ENCODE assay signal across 8 cellular contexts in the genomic region with DNA sequence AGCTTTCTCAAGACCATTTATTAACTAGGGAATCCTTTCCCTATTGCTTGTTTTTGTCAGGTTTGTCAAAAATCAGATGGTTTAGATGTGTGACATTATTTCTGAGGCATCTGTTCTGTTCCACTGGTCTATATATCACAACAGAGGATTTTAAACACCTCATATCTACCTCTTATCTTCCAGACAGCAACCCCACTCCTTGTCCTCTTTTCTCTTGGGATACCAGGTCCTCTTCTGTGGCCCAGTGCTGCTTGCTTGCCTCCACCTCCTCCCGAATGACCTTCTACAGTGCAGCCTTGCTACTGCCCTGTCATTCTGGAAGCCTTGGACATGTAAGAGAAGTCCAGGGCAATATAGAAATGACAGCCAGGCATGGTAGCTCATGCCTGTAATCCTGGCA.
"Had no signal": no experiment of that assay in that cellular context is flagged by ENCODE, and none has a peak within 500 bp of the region (broad histone marks: within the 10 kb centered on the region; RNA-seq: fewer than 3 reads in every experiment).

No MANE protein-coding gene starts in this region.

- H3K9me3 Mint-ChIP-seq: HFFc6 had no signal

- H3K27ac Mint-ChIP-seq: GM23338, H9, HFFc6, IgD-negative memory B cell had no signal

- H3K27me3 Mint-ChIP-seq: IgD-negative memory B cell had no signal

- DNase-seq: H9, HCEC 1CT, HFFc6, KG1 had no signal

- H3K36me3 Mint-ChIP-seq: IgD-negative memory B cell had no signal

- H3K4me2 ChIP-seq: GM23338 had no signal

- H3K4me3 ChIP-seq: GM23338 had no signal

- H2AFZ ChIP-seq: GM23338 had no signal

- H3K4me1 Mint-ChIP-seq: GM23338, H9, IgD-negative memory B cell had no signal

- H3K4me3 Mint-ChIP-seq: GM23338, H9, HFFc6, IgD-negative memory B cell had no signal

- H3K27ac ChIP-seq: HL-60 had no signal

- ATAC-seq: GM23338, HepG2 had no signal
